ENCODE assay signal across 1 cellular context in genomic region chr7:106606120-106606519, GRCh38.
TF ChIP-seq lines count a peak whose summit lies in the region.

No MANE protein-coding gene starts in this region.

TF ChIP-seq in K562, 482 proteins besides CTCF, POLR2A, EP300 and RAD21 (continued from another document):
- TF ChIP-seq ZNF592 (IDR thresholded peaks at IDR 0.05) (no peak), LARP7 (IDR thresholded peaks at IDR 0.05) (no peak), ZFP1 (CRISPR knock-in tag; IDR thresholded peaks at IDR 0.05) (no peak), HBP1 (CRISPR knock-in tag; IDR thresholded peaks at IDR 0.05) (no peak), ZNF282 (CRISPR knock-in tag; IDR thresholded peaks at IDR 0.05) (no peak), NFE2L1 (tag; IDR thresholded peaks at IDR 0.05; ENCODE audit: borderline replicate concordance, low read depth) (no peak), CTBP1 (IDR thresholded peaks at IDR 0.05; ENCODE audit: borderline replicate concordance) (no peak), RBM25 (IDR thresholded peaks at IDR 0.05; ENCODE audit: low read depth, low read length, severe bottlenecking) (no peak), CBX5 (IDR thresholded peaks at IDR 0.05; ENCODE audit: borderline replicate concordance, low read depth) (no peak), BRF2 (IDR thresholded peaks at IDR 0.05; ENCODE audit: borderline replicate concordance, insufficient read depth, insufficient read length) (no peak), POLR2AphosphoS5 (IDR thresholded peaks at IDR 0.05; ENCODE audit: control insufficient read depth, insufficient read depth, low read depth, low read length) (no peak), ELK1 (CRISPR knock-in tag; IDR thresholded peaks at IDR 0.05) (no peak), HDGF (IDR thresholded peaks at IDR 0.05) (no peak), NFIX (CRISPR knock-in tag; IDR thresholded peaks at IDR 0.05; ENCODE audit: low read depth) (no peak), USF2 (CRISPR knock-in tag; IDR thresholded peaks at IDR 0.05) (no peak), XRCC3 (IDR thresholded peaks at IDR 0.05) (no peak), SMC3 (conservative IDR thresholded peaks at IDR 0.05; ENCODE audit: insufficient read depth, low read depth, low read length) (no peak), ZNF324 (CRISPR knock-in tag; IDR thresholded peaks at IDR 0.05) (no peak), POU5F1 (IDR thresholded peaks at IDR 0.05; ENCODE audit: borderline replicate concordance, low read depth, low read length, partially characterized antibody) (no peak), ZNF316 (IDR thresholded peaks at IDR 0.05) (no peak; the same call in 1 of the 2 replicates), TCFL5 (CRISPR knock-in tag; conservative IDR thresholded peaks at IDR 0.05) (no peak), ZNF518B (CRISPR knock-in tag; IDR thresholded peaks at IDR 0.05) (no peak)
